In genomic region chr17:26765860-26766709, GRCh38 we compare ENCODE assay signal across 14 cellular contexts.
DNase-seq lines count a peak whose midpoint lies in the region; ATAC-seq and TF ChIP-seq lines count a peak whose summit lies in the region.
"Had no signal": no experiment of that assay in that cellular context is flagged by ENCODE, and none has a peak within 500 bp of the region (broad histone marks: within the 10 kb centered on the region; RNA-seq: fewer than 3 reads in every experiment).

No MANE protein-coding gene starts in this region.

- H3K4me3 Mint-ChIP-seq in natural killer cell treated with Interleukin-12 subunit alpha and Interleukin-12 subunit beta and Interleukin-15 and Interleukin-18, amount 100 ng/mL, for 72 hours: no peak overlapping the region
- H3K4me3 Mint-ChIP-seq: CD8-positive, alpha-beta memory T cell had no signal

- H3K4me3 ChIP-seq in right cardiac atrium (ENCODE audit: low read length) (no peak overlapping the region), H7 (ENCODE audit: insufficient read depth, low read depth, low read length) (no peak overlapping the region), coronary artery (no peak overlapping the region)
- H3K4me3 ChIP-seq: HAP-1 had no signal

- peaks cover 12% of the 10 kb centered on the region for H3K9me3 Mint-ChIP-seq in natural killer cell treated with Interleukin-12 subunit alpha and Interleukin-12 subunit beta and Interleukin-15 and Interleukin-18, amount 100 ng/mL, for 72 hours

- H3K27me3 Mint-ChIP-seq in natural killer cell treated with Interleukin-12 subunit alpha and Interleukin-12 subunit beta and Interleukin-15 and Interleukin-18, amount 100 ng/mL, for 72 hours: no peaks in the 10 kb centered on the region

- H3K27ac Mint-ChIP-seq in natural killer cell treated with Interleukin-12 subunit alpha and Interleukin-12 subunit beta and Interleukin-15 and Interleukin-18, amount 100 ng/mL, for 72 hours: no peak overlapping the region
- H3K27ac Mint-ChIP-seq: CD14-positive monocyte; CD8-positive, alpha-beta memory T cell had no signal

- no peaks in the 10 kb centered on the region for H3K4me1 ChIP-seq in right cardiac atrium (ENCODE audit: control insufficient read depth, insufficient read depth, low read length)
- H3K4me1 ChIP-seq: Caco-2, HAP-1 had no signal

- intact Hi-C loops in right cardiac atrium (cut with DNase I) (no loop called here), cardiac septum (cut with DNase I) (no loop called here), posterior vena cava (cut with DNase I) (no loop called here)

- no peaks in the 10 kb centered on the region for H3K27me3 ChIP-seq in right cardiac atrium (ENCODE audit: control insufficient read depth, insufficient read depth)
- no peaks in the 10 kb centered on the region for H3K27me3 ChIP-seq in H7 (ENCODE audit: control insufficient read depth, insufficient read depth, low read length)

- peak in 2 of 3 donors; percentile 17 to 41 for DNase-seq in right cardiac atrium
- no peak for DNase-seq in cardiac septum (ENCODE audit: low spot score)
- DNase-seq in H7: peak; percentile 6
- DNase-seq in posterior vena cava (ENCODE audit: low spot score): peak; percentile 67
- no peak for DNase-seq in NCI-H2171 (lab: John Stamatoyannopoulos, UW)
- no peak for DNase-seq in coronary artery (ENCODE audit: low spot score)
- no peak for DNase-seq in natural killer cell treated with Interleukin-12 subunit alpha and Interleukin-12 subunit beta and Interleukin-15 and Interleukin-18, amount 100 ng/mL, for 72 hours (ENCODE audit: low spot score)
- DNase-seq: Caco-2; CD8-positive, alpha-beta memory T cell; DMS53; GOT3 had no signal

- H3K4me1 Mint-ChIP-seq in natural killer cell treated with Interleukin-12 subunit alpha and Interleukin-12 subunit beta and Interleukin-15 and Interleukin-18, amount 100 ng/mL, for 72 hours (ENCODE audit: low read depth in 2 of 2): no peaks in the 10 kb centered on the region
- H3K4me1 Mint-ChIP-seq: CD14-positive monocyte had no signal

- H3K36me3 Mint-ChIP-seq in natural killer cell treated with Interleukin-12 subunit alpha and Interleukin-12 subunit beta and Interleukin-15 and Interleukin-18, amount 100 ng/mL, for 72 hours: peaks cover 13% of the 10 kb centered on the region
- H3K36me3 Mint-ChIP-seq: CD14-positive monocyte; CD8-positive, alpha-beta memory T cell had no signal

- no peaks in the 10 kb centered on the region for H3K36me3 ChIP-seq in H7 (replicated peaks; ENCODE audit: control insufficient read depth, insufficient read depth, low read length)
- H3K36me3 ChIP-seq: HAP-1 had no signal

- H3K27ac ChIP-seq in right cardiac atrium (ENCODE audit: low read length): no peak overlapping the region
- no peak overlapping the region for H3K27ac ChIP-seq in coronary artery

- no peaks in the 10 kb centered on the region for H3K9me3 ChIP-seq in right cardiac atrium (ENCODE audit: control insufficient read depth, low read length)
- H3K9me3 ChIP-seq: HAP-1 had no signal

- no peak for TF ChIP-seq CTCF in coronary artery (IDR thresholded peaks at IDR 0.05)

- no peak for ATAC-seq in right cardiac atrium
- no peak for ATAC-seq in natural killer cell treated with Interleukin-12 subunit alpha and Interleukin-12 subunit beta and Interleukin-15 and Interleukin-18, amount 100 ng/mL, for 72 hours
- ATAC-seq: HepG2 had no signal

- 41% methylated on average over 102 of the region's 103 CpGs for WGBS in right cardiac atrium

Comparison
In these comparisons a context has a peak if more than half of its experiments do, and no peak if none do; other contexts are left out.
1. DNase-seq: peak in right cardiac atrium (2 of 3), H7 (single experiment) and posterior vena cava (single experiment); none in cardiac septum (single experiment), NCI-H2171 (single experiment), coronary artery (single experiment) and natural killer cell treated with Interleukin-12 subunit alpha and Interleukin-12 subunit beta and Interleukin-15 and Interleukin-18, amount 100 ng/mL, for 72 hours (single experiment).